ENCODE assay signal across 24 cellular contexts in the genomic region with DNA sequence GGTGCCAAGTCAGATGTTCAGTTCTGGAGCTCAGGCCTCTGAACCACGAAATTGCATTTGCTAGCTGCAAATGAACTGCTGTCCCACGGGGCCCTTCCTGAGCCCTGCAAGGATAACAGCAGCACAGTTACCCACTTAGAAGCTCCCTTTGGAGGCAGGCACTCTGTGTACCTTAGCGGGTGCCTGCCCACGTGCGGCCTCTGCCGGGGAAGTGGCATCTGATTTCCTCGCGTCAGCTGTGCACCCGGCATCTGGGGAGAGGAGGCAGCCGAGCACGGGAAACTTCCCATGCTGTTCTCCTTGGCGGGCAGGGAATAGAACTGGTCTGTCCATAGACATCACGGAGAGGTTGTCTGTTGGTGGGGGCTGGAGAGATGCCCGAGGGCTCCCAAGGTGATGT.
A peak's percentile ranks its signal among the peaks of the same experiment; 100 is the strongest.
DNase-seq lines count a peak whose midpoint lies in the region; ATAC-seq and TF ChIP-seq lines count a peak whose summit lies in the region.
"Had no signal": no experiment of that assay in that cellular context is flagged by ENCODE, and none has a peak within 500 bp of the region (broad histone marks: within the 10 kb centered on the region; RNA-seq: fewer than 3 reads in every experiment).

No MANE protein-coding gene starts in this region.

- TF ChIP-seq CTCF in brain microvascular endothelial cell (IDR thresholded peaks at IDR 0.05; ENCODE audit: low read depth, low read length, missing control alignments): no peak

- no peak for ATAC-seq in GM21447 (IDR thresholded peaks at IDR 0.05; ENCODE audit: unreplicated experiment)
- ATAC-seq: esophagus mucosa; foreskin keratinocyte; GM12878; left ventricle myocardium superior; natural killer cell treated with Interleukin-12 subunit alpha and Interleukin-12 subunit beta and Interleukin-15 and Interleukin-18, amount 100 ng/mL, for 72 hours; pancreas; right cardiac atrium had no signal

- DNase-seq in D341Med (ENCODE audit: low spot score): peak; percentile 48
- DNase-seq in Karpas-422: peak; percentile 93
- DNase-seq in RPMI8226: peak; percentile 33
- DNase-seq in neuronal stem cell (ENCODE audit: low spot score): no peak
- DNase-seq in brain microvascular endothelial cell: no peak
- no peak for DNase-seq in activated naive CD4-positive, alpha-beta T cell treated with Interleukin-2 at 50 U/mL for 16 hours
- DNase-seq: activated B cell treated with CpG ODN at 0.5 μM for 24 hours; CD4-positive, alpha-beta T cell; cortex of kidney; foreskin keratinocyte; hippocampal formation; left ventricle myocardium superior; midbrain; NCI-H1105; pancreas; right cardiac atrium; stimulated activated CD4-positive, alpha-beta T cell treated with anti-CD3 and anti-CD28 coated beads, Interleukin-4, amount 100 ng/mL, for 4 hours; T1000; tibial artery had no signal

- H3K79me1 ChIP-seq in neuronal stem cell (ENCODE audit: low read depth, low read length): no peaks in the 10 kb centered on the region

- H3K4me2 ChIP-seq in Karpas-422 (ENCODE audit: low read depth, low read length, poor library complexity, severe bottlenecking): peak overlapping the region; percentile 79
- H3K4me2 ChIP-seq in neuronal stem cell (ENCODE audit: insufficient read depth, low read length, poor library complexity, severe bottlenecking): no peak overlapping the region

- H4K8ac ChIP-seq in neuronal stem cell (ENCODE audit: low read depth, low read length): no peak overlapping the region

- no peaks in the 10 kb centered on the region for H3K9me2 ChIP-seq in Karpas-422 (replicated peaks; ENCODE audit: insufficient read depth, low read length)

- H2AK5ac ChIP-seq in neuronal stem cell (ENCODE audit: low read depth, low read length): peak overlapping the region; percentile 82

- in situ Hi-C loops in brain microvascular endothelial cell (cut with HindIII; ENCODE audit: low pct_ligation_motif_present, low sequenced_read_pairs): no loop called here

- H3K14ac ChIP-seq in neuronal stem cell (ENCODE audit: low read length): no peak overlapping the region

- no peak overlapping the region for H3K23ac ChIP-seq in neuronal stem cell (ENCODE audit: low read depth, low read length, poor library complexity)

- H2BK15ac ChIP-seq in neuronal stem cell (ENCODE audit: low read length): no peak overlapping the region

- H4K20me1 ChIP-seq in Karpas-422 (ENCODE audit: insufficient read depth, low read depth, low read length): no peaks in the 10 kb centered on the region

- no peaks in the 10 kb centered on the region for H3K79me2 ChIP-seq in Karpas-422 (ENCODE audit: low read length)

- H4K91ac ChIP-seq in neuronal stem cell (ENCODE audit: low read depth, low read length, poor library complexity): no peak overlapping the region

- H3K27ac ChIP-seq in Karpas-422 (ENCODE audit: low read length) (peak overlapping the region; percentile 99), neuronal stem cell (replicated peaks; ENCODE audit: low read length) (no peak overlapping the region), brain microvascular endothelial cell (no peak overlapping the region)
- H3K27ac ChIP-seq: foreskin keratinocyte, HL-60, pancreas, tibial artery had no signal

- H2BK120ac ChIP-seq in neuronal stem cell (ENCODE audit: low read depth, low read length): no peak overlapping the region

- H3K4me1 ChIP-seq in Karpas-422 (ENCODE audit: low read length) (peaks cover 73% of the 10 kb centered on the region), neuronal stem cell (ENCODE audit: control insufficient read depth in 2 of 2, insufficient read depth in 1 of 2, low read depth in 1 of 2, low read length in 2 of 2) (no peaks in the 10 kb centered on the region)
- H3K4me1 ChIP-seq: foreskin keratinocyte, pancreas, tibial artery had no signal

- peak overlapping the region; percentile 40 for H3K18ac ChIP-seq in neuronal stem cell (ENCODE audit: low read length)

- H3K36me3 ChIP-seq in Karpas-422 (ENCODE audit: insufficient read depth, low read length) (no peaks in the 10 kb centered on the region), neuronal stem cell (replicated peaks in 1 of 2; ENCODE audit: control insufficient read depth in 2 of 2, insufficient read depth in 2 of 2, low read length in 2 of 2) (no peaks in the 10 kb centered on the region), brain microvascular endothelial cell (replicated peaks) (no peaks in the 10 kb centered on the region)
- H3K36me3 ChIP-seq: pancreas, tibial artery had no signal

- H2AFZ ChIP-seq in Karpas-422 (ENCODE audit: low read length) (no peak overlapping the region), neuronal stem cell (ENCODE audit: low read length) (no peak overlapping the region)

- peak overlapping the region; percentile 83 for H3K9ac ChIP-seq in Karpas-422 (ENCODE audit: low read length)
- H3K9ac ChIP-seq in neuronal stem cell (ENCODE audit: low read depth, low read length, poor library complexity): no peak overlapping the region

- no peak overlapping the region for H2BK12ac ChIP-seq in neuronal stem cell (ENCODE audit: low read length)

- H3K9me3 ChIP-seq in Karpas-422 (ENCODE audit: low read length): no peaks in the 10 kb centered on the region
- H3K9me3 ChIP-seq in neuronal stem cell (replicated peaks in 1 of 2; ENCODE audit: control insufficient read depth in 2 of 2, insufficient read depth in 1 of 2, low read depth in 1 of 2, low read length in 2 of 2): no peaks in the 10 kb centered on the region
- H3K9me3 ChIP-seq: pancreas, tibial artery had no signal

- peak overlapping the region; percentile 57 for H3K4me3 ChIP-seq in Karpas-422 (ENCODE audit: low read length)
- H3K4me3 ChIP-seq in neuronal stem cell (ENCODE audit: low read length in 2 of 2): no peak overlapping the region
- H3K4me3 ChIP-seq in brain microvascular endothelial cell (ENCODE audit: low read depth, low read length): no peak overlapping the region
- H3K4me3 ChIP-seq: GM12878, pancreas, tibial artery had no signal

- WGBS in neuronal stem cell (ENCODE audit: extremely low coverage in 2 of 2, insufficient read length in 2 of 2, insufficient replicate concordance in 1 of 2), 2 donors: no CpG with 5 or more reads among the region's 14 CpGs

- no peak overlapping the region for H2BK5ac ChIP-seq in neuronal stem cell (ENCODE audit: low read length)

- no peak overlapping the region for H3K4ac ChIP-seq in neuronal stem cell (ENCODE audit: low read length)

- H3K27me3 ChIP-seq in Karpas-422 (ENCODE audit: low read length) (no peaks in the 10 kb centered on the region), neuronal stem cell (ENCODE audit: control insufficient read depth in 3 of 3, insufficient read depth in 3 of 3, low read depth in 1 of 3, low read length in 3 of 3) (peaks cover 0 to 6% (median 0%) of the 10 kb centered on the region in 3 experiments), brain microvascular endothelial cell (replicated peaks) (no peaks in the 10 kb centered on the region)
- H3K27me3 ChIP-seq: foreskin keratinocyte, pancreas had no signal

Comparison
In these comparisons a context has a peak if more than half of its experiments do, and no peak if none do; other contexts are left out.
1. DNase-seq: peak in D341Med (single experiment), Karpas-422 (single experiment) and RPMI8226 (single experiment); none in neuronal stem cell (single experiment), brain microvascular endothelial cell (single experiment) and activated naive CD4-positive, alpha-beta T cell treated with Interleukin-2 at 50 U/mL for 16 hours (single experiment).